ENCODE assay signal across 10 cellular contexts in genomic region chr11:12717851-12718291, GRCh38. TPM values are rescaled to one million over a fixed set of nuclear protein-coding genes. Genes with fewer than 3 reads are reported as not detected.
A peak's percentile ranks its signal among the peaks of the same experiment; 100 is the strongest.
DNase-seq lines count a peak whose midpoint lies in the region; ATAC-seq, FAIRE-seq and TF ChIP-seq lines count a peak whose summit lies in the region.
"Had no signal": no experiment of that assay in that cellular context is flagged by ENCODE, and none has a peak within 500 bp of the region (broad histone marks: within the 10 kb centered on the region; RNA-seq: fewer than 3 reads in every experiment).

No MANE protein-coding gene starts in this region.

- H3K27ac Mint-ChIP-seq in effector memory CD8-positive, alpha-beta T cell = no peak overlapping the region

- H3K9me3 ChIP-seq in adrenal gland (replicated peaks in 1 of 3) = no peaks in the 10 kb centered on the region
- H3K9me3 ChIP-seq in Peyer's patch = no peaks in the 10 kb centered on the region
- H3K9me3 ChIP-seq: neutrophil had no signal

- WGBS in adrenal gland, 4 donors = 80 to 87% (median 84%) methylated on average over 2 to 5 of the region's 5 CpGs

- peaks cover 0 to 6% of the 10 kb centered on the region in 2 donors for H3K9me3 Mint-ChIP-seq in effector memory CD8-positive, alpha-beta T cell

- peaks cover 0 to 19% of the 10 kb centered on the region in 2 donors for H3K4me1 Mint-ChIP-seq in effector memory CD8-positive, alpha-beta T cell (ENCODE audit: low read depth in 2 of 2)

- DNase-seq in GM12892 (ENCODE audit: insufficient read length) = no peak
- DNase-seq in RCC 7860 (ENCODE audit: low spot score) = peak; percentile 54
- DNase-seq in effector memory CD8-positive, alpha-beta T cell = peak; percentile 4 to 36 (median 30)
- DNase-seq in adrenal gland = no peak
- DNase-seq in NCI-H526 (lab: John Stamatoyannopoulos, UW) = no peak
- DNase-seq in AML-193 (lab: John Stamatoyannopoulos, UW) = no peak
- no peak for DNase-seq in Peyer's patch

- no peaks in the 10 kb centered on the region for H3K36me3 ChIP-seq in adrenal gland (replicated peaks in 1 of 2)
- H3K36me3 ChIP-seq in Peyer's patch = no peaks in the 10 kb centered on the region
- H3K36me3 ChIP-seq: neutrophil had no signal

- no peak overlapping the region for H3K27ac ChIP-seq in adrenal gland
- H3K27ac ChIP-seq in Peyer's patch = no peak overlapping the region
- H3K27ac ChIP-seq: neutrophil had no signal

- TF ChIP-seq CTCF in adrenal gland (IDR thresholded peaks at IDR 0.05) (no peak), Peyer's patch (IDR thresholded peaks at IDR 0.05) (no peak)

- H3K4me1 ChIP-seq in adrenal gland (replicated peaks in 1 of 2) (peaks cover 0 to 3% of the 10 kb centered on the region in 2 donors), Peyer's patch (peaks cover 0 to 4% (median 0%) of the 10 kb centered on the region in 4 donors)

- no peaks in the 10 kb centered on the region for H3K27me3 ChIP-seq in adrenal gland
- H3K27me3 ChIP-seq in Peyer's patch = no peaks in the 10 kb centered on the region

- intact Hi-C loops in adrenal gland (cut with DNase I) = no loop called here

- peak; percentile 88 for ATAC-seq in GM21786 (IDR thresholded peaks at IDR 0.05; ENCODE audit: unreplicated experiment)
- peak; percentile 96 for ATAC-seq in effector memory CD8-positive, alpha-beta T cell (replicated peaks)

- H3K4me3 ChIP-seq in adrenal gland = no peak overlapping the region
- no peak overlapping the region for H3K4me3 ChIP-seq in Peyer's patch

- H3K36me3 Mint-ChIP-seq in effector memory CD8-positive, alpha-beta T cell (ENCODE audit: insufficient read depth) = peaks cover 4% of the 10 kb centered on the region

- TF ChIP-seq POLR2A in GM12892 (IDR thresholded peaks at IDR 0.05; ENCODE audit: low read depth, low read length) = no peak
- TF ChIP-seq POLR2A in adrenal gland (IDR thresholded peaks at IDR 0.05) = no peak
- TF ChIP-seq POLR2A in Peyer's patch (IDR thresholded peaks at IDR 0.05) = no peak

- peak overlapping the region in 1 of 2 donors; percentile 34 for H3K4me3 Mint-ChIP-seq in effector memory CD8-positive, alpha-beta T cell

- peak; percentile 99 for FAIRE-seq in GM12892 (lab: Jason Lieb, UNC)
- FAIRE-seq in RCC 7860 (lab: Jason Lieb, UNC) = no peak
- FAIRE-seq: GM18507 had no signal

- H3K27me3 Mint-ChIP-seq in effector memory CD8-positive, alpha-beta T cell = peaks cover 48 to 67% of the 10 kb centered on the region in 2 donors

RNA-seq across cellular contexts. Expression of gene TEAD1, which starts 43.6 kb away (rescaled TPM):
- 7.1 TPM for polyA plus RNA-seq in GM12892 (2012; ENCODE audit: missing spikeins)
- total RNA-seq in adrenal gland (10 to 100 TPM; 31.4 to 49.9 (median 45.5) TPM), Peyer's patch (100 to 1,000 TPM in 1 of 4 donors, 10 to 100 TPM in 3; 34.5 to 125 (median 65.1) TPM)
- 10 to 100 TPM in 1 of 3 donors, 1 to 10 TPM in 2; 3.9 to 15.3 (median 7.0) TPM for polyA plus RNA-seq in adrenal gland

Comparison
In these comparisons a context has a peak if more than half of its experiments do, and no peak if none do; other contexts are left out.
1. DNase-seq: peak in RCC 7860 (single experiment) and effector memory CD8-positive, alpha-beta T cell (3 of 3); none in GM12892 (single experiment), adrenal gland (0 of 7), NCI-H526 (0 of 2), AML-193 (0 of 2) and Peyer's patch (0 of 3).